ENCODE assay signal across 2 cellular contexts in the genomic region with DNA sequence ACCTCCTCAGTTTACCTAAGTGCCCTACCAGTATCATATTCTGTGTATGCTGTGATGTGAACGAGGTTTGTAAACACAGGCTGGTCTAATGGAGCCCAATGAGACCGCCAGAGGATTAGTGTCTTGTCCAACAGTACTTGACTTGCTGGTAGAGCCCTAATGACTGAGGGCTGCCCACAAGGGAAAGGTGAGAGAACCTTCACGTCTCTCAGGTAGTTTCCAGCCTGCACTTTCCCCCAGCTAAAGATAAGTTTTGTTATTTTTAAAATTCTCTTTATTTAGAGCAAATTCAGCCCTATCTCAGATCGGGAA.
TF ChIP-seq lines count a peak whose summit lies in the region.

No MANE protein-coding gene starts in this region.

TF ChIP-seq in GM12878, 131 proteins besides CTCF, POLR2A, EP300 and RAD21 (continued from another document):
- TF ChIP-seq, protein P1, sequence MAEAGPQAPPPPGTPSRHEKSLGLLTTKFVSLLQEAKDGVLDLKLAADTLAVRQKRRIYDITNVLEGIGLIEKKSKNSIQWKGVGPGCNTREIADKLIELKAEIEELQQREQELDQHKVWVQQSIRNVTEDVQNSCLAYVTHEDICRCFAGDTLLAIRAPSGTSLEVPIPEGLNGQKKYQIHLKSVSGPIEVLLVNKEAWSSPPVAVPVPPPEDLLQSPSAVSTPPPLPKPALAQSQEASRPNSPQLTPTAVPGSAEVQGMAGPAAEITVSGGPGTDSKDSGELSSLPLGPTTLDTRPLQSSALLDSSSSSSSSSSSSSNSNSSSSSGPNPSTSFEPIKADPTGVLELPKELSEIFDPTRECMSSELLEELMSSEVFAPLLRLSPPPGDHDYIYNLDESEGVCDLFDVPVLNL (IDR thresholded peaks at IDR 0.05; ENCODE audit: low read depth, low read length): no peak
- TF ChIP-seq IRF4 (IDR thresholded peaks at IDR 0.05; ENCODE audit: low read depth, low read length) (0 out of 2 replicates have a peak, but pooled peaks have one; percentile 1), PML (IDR thresholded peaks at IDR 0.05; ENCODE audit: low read length) (peak; percentile 24)
- TF ChIP-seq, protein P2, sequence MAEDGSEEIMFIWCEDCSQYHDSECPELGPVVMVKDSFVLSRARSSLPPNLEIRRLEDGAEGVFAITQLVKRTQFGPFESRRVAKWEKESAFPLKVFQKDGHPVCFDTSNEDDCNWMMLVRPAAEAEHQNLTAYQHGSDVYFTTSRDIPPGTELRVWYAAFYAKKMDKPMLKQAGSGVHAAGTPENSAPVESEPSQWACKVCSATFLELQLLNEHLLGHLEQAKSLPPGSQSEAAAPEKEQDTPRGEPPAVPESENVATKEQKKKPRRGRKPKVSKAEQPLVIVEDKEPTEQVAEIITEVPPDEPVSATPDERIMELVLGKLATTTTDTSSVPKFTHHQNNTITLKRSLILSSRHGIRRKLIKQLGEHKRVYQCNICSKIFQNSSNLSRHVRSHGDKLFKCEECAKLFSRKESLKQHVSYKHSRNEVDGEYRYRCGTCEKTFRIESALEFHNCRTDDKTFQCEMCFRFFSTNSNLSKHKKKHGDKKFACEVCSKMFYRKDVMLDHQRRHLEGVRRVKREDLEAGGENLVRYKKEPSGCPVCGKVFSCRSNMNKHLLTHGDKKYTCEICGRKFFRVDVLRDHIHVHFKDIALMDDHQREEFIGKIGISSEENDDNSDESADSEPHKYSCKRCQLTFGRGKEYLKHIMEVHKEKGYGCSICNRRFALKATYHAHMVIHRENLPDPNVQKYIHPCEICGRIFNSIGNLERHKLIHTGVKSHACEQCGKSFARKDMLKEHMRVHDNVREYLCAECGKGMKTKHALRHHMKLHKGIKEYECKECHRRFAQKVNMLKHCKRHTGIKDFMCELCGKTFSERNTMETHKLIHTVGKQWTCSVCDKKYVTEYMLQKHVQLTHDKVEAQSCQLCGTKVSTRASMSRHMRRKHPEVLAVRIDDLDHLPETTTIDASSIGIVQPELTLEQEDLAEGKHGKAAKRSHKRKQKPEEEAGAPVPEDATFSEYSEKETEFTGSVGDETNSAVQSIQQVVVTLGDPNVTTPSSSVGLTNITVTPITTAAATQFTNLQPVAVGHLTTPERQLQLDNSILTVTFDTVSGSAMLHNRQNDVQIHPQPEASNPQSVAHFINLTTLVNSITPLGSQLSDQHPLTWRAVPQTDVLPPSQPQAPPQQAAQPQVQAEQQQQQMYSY (CRISPR knock-in tag; IDR thresholded peaks at IDR 0.05): no peak
- TF ChIP-seq, protein P3, sequence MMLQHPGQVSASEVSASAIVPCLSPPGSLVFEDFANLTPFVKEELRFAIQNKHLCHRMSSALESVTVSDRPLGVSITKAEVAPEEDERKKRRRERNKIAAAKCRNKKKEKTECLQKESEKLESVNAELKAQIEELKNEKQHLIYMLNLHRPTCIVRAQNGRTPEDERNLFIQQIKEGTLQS (IDR thresholded peaks at IDR 0.05; ENCODE audit: borderline replicate concordance, extremely low read depth, low read depth, low read length): no peak
- TF ChIP-seq, protein P4, sequence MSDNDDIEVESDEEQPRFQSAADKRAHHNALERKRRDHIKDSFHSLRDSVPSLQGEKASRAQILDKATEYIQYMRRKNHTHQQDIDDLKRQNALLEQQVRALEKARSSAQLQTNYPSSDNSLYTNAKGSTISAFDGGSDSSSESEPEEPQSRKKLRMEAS (IDR thresholded peaks at IDR 0.05; ENCODE audit: low read depth, low read length): no peak

TF ChIP-seq in liver, 16 proteins besides CTCF, POLR2A, EP300 and RAD21 (continued from another document):
- TF ChIP-seq, protein P4 (IDR thresholded peaks at IDR 0.05): no peak
- TF ChIP-seq SP1 (IDR thresholded peaks at IDR 0.05) (no peak), YY1 (IDR thresholded peaks at IDR 0.05) (no peak), RXRA (IDR thresholded peaks at IDR 0.05) (no peak), HNF4G (IDR thresholded peaks at IDR 0.05) (no peak)
- TF ChIP-seq, protein P5, sequence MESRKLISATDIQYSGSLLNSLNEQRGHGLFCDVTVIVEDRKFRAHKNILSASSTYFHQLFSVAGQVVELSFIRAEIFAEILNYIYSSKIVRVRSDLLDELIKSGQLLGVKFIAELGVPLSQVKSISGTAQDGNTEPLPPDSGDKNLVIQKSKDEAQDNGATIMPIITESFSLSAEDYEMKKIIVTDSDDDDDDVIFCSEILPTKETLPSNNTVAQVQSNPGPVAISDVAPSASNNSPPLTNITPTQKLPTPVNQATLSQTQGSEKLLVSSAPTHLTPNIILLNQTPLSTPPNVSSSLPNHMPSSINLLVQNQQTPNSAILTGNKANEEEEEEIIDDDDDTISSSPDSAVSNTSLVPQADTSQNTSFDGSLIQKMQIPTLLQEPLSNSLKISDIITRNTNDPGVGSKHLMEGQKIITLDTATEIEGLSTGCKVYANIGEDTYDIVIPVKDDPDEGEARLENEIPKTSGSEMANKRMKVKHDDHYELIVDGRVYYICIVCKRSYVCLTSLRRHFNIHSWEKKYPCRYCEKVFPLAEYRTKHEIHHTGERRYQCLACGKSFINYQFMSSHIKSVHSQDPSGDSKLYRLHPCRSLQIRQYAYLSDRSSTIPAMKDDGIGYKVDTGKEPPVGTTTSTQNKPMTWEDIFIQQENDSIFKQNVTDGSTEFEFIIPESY (IDR thresholded peaks at IDR 0.05): no peak
- TF ChIP-seq, protein P6, sequence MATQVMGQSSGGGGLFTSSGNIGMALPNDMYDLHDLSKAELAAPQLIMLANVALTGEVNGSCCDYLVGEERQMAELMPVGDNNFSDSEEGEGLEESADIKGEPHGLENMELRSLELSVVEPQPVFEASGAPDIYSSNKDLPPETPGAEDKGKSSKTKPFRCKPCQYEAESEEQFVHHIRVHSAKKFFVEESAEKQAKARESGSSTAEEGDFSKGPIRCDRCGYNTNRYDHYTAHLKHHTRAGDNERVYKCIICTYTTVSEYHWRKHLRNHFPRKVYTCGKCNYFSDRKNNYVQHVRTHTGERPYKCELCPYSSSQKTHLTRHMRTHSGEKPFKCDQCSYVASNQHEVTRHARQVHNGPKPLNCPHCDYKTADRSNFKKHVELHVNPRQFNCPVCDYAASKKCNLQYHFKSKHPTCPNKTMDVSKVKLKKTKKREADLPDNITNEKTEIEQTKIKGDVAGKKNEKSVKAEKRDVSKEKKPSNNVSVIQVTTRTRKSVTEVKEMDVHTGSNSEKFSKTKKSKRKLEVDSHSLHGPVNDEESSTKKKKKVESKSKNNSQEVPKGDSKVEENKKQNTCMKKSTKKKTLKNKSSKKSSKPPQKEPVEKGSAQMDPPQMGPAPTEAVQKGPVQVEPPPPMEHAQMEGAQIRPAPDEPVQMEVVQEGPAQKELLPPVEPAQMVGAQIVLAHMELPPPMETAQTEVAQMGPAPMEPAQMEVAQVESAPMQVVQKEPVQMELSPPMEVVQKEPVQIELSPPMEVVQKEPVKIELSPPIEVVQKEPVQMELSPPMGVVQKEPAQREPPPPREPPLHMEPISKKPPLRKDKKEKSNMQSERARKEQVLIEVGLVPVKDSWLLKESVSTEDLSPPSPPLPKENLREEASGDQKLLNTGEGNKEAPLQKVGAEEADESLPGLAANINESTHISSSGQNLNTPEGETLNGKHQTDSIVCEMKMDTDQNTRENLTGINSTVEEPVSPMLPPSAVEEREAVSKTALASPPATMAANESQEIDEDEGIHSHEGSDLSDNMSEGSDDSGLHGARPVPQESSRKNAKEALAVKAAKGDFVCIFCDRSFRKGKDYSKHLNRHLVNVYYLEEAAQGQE (IDR thresholded peaks at IDR 0.05): no peak
